In the genomic region with DNA sequence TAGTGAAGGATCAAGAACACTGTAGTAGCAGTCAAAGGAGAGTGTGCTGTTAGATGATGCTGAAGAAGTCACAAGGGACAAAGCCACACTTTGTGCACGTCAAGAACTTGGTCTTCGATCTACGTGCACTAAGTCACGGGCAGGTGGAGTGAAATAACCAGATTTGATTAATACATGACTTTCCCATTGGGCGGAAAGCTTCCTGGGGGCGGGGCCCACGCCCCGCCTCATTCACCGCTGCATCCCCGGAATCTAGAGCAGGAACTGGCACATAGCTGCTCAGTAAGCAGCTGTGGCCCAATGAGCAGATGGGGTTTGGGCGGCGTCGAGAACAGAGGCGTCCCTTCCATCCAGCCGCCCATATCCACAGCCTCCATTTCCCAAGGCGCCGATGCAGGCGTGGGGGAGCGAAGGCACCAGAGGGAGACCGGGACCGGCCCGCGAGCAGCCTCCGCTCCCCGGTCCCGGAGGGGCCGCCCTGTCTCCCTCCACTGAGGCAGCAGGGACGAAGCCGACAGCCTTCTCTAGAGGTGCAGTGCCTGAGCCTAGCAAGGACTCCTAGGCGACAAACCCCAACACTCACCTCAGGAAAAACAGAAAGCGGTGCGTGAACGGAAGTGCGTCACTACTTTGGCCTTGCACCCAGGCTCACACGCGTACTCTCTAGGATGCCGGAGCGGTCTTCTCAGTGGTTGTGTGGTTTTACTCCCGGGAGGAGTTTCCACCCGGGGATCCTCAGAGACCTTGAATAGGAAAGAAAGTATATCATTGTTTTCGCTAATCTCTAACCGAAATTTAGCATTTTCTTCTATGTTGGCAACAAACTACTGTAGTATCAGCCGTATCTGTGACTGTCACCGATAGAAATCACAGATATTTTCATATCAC, we compare ENCODE assay signal across 1 cellular context.
TF ChIP-seq lines count a peak whose summit lies in the region.

No MANE protein-coding gene starts in this region.

TF ChIP-seq in HepG2, 621 proteins besides CTCF, POLR2A, EP300 and RAD21 (continued from another document and continues in another):
- TF ChIP-seq NFAT5 (CRISPR knock-in tag; IDR thresholded peaks at IDR 0.05) (no peak), HMG20B (CRISPR knock-in tag; conservative IDR thresholded peaks at IDR 0.05) (peak; percentile 66; the same call in 1 of the 2 replicates), PHF5A (CRISPR knock-in tag; IDR thresholded peaks at IDR 0.05; ENCODE audit: low read depth, unreplicated experiment) (peak; percentile 11), EEA1 (CRISPR knock-in tag; IDR thresholded peaks at IDR 0.05; ENCODE audit: borderline replicate concordance) (peak; percentile 88; the same call in 1 of the 2 replicates), MTF2 (CRISPR knock-in tag; IDR thresholded peaks at IDR 0.05; ENCODE audit: borderline replicate concordance) (peak; percentile 84; the same call in 1 of the 2 replicates), TFAP4 (IDR thresholded peaks at IDR 0.05; ENCODE audit: borderline replicate concordance, low read depth) (peak; percentile 19; the same call in 1 of the 2 replicates), ZNF839 (CRISPR knock-in tag; IDR thresholded peaks at IDR 0.05; ENCODE audit: borderline replicate concordance) (peak; percentile 91; the same call in 1 of the 2 replicates), CREM (IDR thresholded peaks at IDR 0.05) (peak; percentile 97), CREM (CRISPR knock-in tag; IDR thresholded peaks at IDR 0.05) (no peak), ZNF3 (CRISPR knock-in tag; IDR thresholded peaks at IDR 0.05) (no peak), ZNF546 (CRISPR knock-in tag; conservative IDR thresholded peaks at IDR 0.05) (no peak), HBP1 (CRISPR knock-in tag; IDR thresholded peaks at IDR 0.05; ENCODE audit: low read depth) (peak; percentile 75; the same call in 1 of the 2 replicates), ZNF704 (CRISPR knock-in tag; IDR thresholded peaks at IDR 0.05; ENCODE audit: borderline replicate concordance) (peak; percentile 86; the same call in 1 of the 2 replicates), ZNF644 (CRISPR knock-in tag; IDR thresholded peaks at IDR 0.05; ENCODE audit: low read depth) (peak; percentile 40; the same call in 1 of the 2 replicates), ZNF136 (CRISPR knock-in tag; IDR thresholded peaks at IDR 0.05; ENCODE audit: low read depth) (no peak), TAF1 (CRISPR knock-in tag; IDR thresholded peaks at IDR 0.05) (peak; percentile 79), ZBTB46 (CRISPR knock-in tag; IDR thresholded peaks at IDR 0.05; ENCODE audit: borderline replicate concordance) (0 out of 2 replicates have a peak, but pooled peaks have one; percentile 26), SRF (IDR thresholded peaks at IDR 0.05; ENCODE audit: low read depth, low read length) (no peak), ZNF329 (CRISPR knock-in tag; IDR thresholded peaks at IDR 0.05; ENCODE audit: low read depth) (no peak), ZNF260 (CRISPR knock-in tag; IDR thresholded peaks at IDR 0.05; ENCODE audit: borderline replicate concordance, low read depth) (no peak), ZNF263 (CRISPR knock-in tag; IDR thresholded peaks at IDR 0.05) (peak; percentile 73), MAX (IDR thresholded peaks at IDR 0.05) (peak; percentile 76), ZNF33B (CRISPR knock-in tag; IDR thresholded peaks at IDR 0.05) (0 out of 2 replicates have a peak, but pooled peaks have one; percentile 52), ZNF274 (CRISPR knock-in tag; IDR thresholded peaks at IDR 0.05) (peak; percentile 91), HDAC2 (CRISPR knock-in tag; IDR thresholded peaks at IDR 0.05) (peak; percentile 84), DNMT3B (CRISPR knock-in tag; conservative IDR thresholded peaks at IDR 0.05) (peak; percentile 87; the same call in 1 of the 2 replicates), KDM2A (CRISPR knock-in tag; IDR thresholded peaks at IDR 0.05; ENCODE audit: borderline replicate concordance, low read depth) (peak; percentile 97)
- TF ChIP-seq, protein P1, sequence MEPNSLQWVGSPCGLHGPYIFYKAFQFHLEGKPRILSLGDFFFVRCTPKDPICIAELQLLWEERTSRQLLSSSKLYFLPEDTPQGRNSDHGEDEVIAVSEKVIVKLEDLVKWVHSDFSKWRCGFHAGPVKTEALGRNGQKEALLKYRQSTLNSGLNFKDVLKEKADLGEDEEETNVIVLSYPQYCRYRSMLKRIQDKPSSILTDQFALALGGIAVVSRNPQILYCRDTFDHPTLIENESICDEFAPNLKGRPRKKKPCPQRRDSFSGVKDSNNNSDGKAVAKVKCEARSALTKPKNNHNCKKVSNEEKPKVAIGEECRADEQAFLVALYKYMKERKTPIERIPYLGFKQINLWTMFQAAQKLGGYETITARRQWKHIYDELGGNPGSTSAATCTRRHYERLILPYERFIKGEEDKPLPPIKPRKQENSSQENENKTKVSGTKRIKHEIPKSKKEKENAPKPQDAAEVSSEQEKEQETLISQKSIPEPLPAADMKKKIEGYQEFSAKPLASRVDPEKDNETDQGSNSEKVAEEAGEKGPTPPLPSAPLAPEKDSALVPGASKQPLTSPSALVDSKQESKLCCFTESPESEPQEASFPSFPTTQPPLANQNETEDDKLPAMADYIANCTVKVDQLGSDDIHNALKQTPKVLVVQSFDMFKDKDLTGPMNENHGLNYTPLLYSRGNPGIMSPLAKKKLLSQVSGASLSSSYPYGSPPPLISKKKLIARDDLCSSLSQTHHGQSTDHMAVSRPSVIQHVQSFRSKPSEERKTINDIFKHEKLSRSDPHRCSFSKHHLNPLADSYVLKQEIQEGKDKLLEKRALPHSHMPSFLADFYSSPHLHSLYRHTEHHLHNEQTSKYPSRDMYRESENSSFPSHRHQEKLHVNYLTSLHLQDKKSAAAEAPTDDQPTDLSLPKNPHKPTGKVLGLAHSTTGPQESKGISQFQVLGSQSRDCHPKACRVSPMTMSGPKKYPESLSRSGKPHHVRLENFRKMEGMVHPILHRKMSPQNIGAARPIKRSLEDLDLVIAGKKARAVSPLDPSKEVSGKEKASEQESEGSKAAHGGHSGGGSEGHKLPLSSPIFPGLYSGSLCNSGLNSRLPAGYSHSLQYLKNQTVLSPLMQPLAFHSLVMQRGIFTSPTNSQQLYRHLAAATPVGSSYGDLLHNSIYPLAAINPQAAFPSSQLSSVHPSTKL (CRISPR knock-in tag; IDR thresholded peaks at IDR 0.05) = peak; percentile 76
- TF ChIP-seq, protein P2, sequence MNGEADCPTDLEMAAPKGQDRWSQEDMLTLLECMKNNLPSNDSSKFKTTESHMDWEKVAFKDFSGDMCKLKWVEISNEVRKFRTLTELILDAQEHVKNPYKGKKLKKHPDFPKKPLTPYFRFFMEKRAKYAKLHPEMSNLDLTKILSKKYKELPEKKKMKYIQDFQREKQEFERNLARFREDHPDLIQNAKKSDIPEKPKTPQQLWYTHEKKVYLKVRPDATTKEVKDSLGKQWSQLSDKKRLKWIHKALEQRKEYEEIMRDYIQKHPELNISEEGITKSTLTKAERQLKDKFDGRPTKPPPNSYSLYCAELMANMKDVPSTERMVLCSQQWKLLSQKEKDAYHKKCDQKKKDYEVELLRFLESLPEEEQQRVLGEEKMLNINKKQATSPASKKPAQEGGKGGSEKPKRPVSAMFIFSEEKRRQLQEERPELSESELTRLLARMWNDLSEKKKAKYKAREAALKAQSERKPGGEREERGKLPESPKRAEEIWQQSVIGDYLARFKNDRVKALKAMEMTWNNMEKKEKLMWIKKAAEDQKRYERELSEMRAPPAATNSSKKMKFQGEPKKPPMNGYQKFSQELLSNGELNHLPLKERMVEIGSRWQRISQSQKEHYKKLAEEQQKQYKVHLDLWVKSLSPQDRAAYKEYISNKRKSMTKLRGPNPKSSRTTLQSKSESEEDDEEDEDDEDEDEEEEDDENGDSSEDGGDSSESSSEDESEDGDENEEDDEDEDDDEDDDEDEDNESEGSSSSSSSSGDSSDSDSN (CRISPR knock-in tag; IDR thresholded peaks at IDR 0.05) = peak; percentile 80
- TF ChIP-seq, protein P3, sequence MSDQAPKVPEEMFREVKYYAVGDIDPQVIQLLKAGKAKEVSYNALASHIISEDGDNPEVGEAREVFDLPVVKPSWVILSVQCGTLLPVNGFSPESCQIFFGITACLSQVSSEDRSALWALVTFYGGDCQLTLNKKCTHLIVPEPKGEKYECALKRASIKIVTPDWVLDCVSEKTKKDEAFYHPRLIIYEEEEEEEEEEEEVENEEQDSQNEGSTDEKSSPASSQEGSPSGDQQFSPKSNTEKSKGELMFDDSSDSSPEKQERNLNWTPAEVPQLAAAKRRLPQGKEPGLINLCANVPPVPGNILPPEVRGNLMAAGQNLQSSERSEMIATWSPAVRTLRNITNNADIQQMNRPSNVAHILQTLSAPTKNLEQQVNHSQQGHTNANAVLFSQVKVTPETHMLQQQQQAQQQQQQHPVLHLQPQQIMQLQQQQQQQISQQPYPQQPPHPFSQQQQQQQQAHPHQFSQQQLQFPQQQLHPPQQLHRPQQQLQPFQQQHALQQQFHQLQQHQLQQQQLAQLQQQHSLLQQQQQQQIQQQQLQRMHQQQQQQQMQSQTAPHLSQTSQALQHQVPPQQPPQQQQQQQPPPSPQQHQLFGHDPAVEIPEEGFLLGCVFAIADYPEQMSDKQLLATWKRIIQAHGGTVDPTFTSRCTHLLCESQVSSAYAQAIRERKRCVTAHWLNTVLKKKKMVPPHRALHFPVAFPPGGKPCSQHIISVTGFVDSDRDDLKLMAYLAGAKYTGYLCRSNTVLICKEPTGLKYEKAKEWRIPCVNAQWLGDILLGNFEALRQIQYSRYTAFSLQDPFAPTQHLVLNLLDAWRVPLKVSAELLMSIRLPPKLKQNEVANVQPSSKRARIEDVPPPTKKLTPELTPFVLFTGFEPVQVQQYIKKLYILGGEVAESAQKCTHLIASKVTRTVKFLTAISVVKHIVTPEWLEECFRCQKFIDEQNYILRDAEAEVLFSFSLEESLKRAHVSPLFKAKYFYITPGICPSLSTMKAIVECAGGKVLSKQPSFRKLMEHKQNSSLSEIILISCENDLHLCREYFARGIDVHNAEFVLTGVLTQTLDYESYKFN (CRISPR knock-in tag; conservative IDR thresholded peaks at IDR 0.05) = peak; percentile 47; the same call in 1 of the 2 replicates
